ENCODE assay signal across 8 cellular contexts in the genomic region with DNA sequence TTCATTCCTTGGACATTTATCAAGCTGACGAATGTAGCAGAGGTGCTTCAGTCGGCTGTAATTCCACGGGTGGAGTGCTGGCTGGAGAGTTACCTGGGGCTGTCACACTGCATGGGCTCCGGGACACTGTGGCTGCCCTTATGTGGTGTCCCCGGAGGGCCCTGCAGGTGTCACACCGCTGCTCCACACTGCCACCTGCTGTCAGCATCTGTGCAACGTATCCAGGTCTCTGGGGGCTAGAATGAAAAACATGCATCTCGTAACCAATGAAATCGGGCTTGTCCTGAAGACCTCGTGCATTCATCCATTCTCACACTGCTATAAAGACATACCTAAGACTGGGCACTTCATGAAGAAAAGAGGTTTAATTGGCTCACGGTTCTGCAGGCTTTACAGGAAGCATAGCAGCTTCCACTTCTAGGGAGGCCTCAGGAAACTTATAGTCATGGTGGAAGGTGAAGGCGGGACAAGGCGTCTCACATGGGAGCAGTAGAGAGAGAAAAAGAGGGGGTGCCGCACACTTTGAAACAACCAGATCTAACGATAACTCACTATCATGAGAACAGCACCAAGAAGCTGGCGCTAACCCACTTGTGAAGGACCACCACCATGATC. TPM values are rescaled to one million over a fixed set of nuclear protein-coding genes. Genes with fewer than 3 reads are reported as not detected.
A peak's percentile ranks its signal among the peaks of the same experiment; 100 is the strongest.
DNase-seq lines count a peak whose midpoint lies in the region; ATAC-seq, FAIRE-seq and TF ChIP-seq lines count a peak whose summit lies in the region.

No MANE protein-coding gene starts in this region.

- H3K27ac ChIP-seq in CD8-positive, alpha-beta memory T cell (ENCODE audit: low read depth, low read length): no peak overlapping the region
- H3K27ac ChIP-seq in gastroesophageal sphincter (no peak overlapping the region), parathyroid adenoma (no peak overlapping the region), upper lobe of left lung (no peak overlapping the region)

- no peaks in the 10 kb centered on the region for H3K36me3 ChIP-seq in CD8-positive, alpha-beta memory T cell (ENCODE audit: insufficient read depth, low read length)
- H3K36me3 ChIP-seq in gastroesophageal sphincter: no peaks in the 10 kb centered on the region
- no peaks in the 10 kb centered on the region for H3K36me3 ChIP-seq in parathyroid adenoma (ENCODE audit: control insufficient read depth, insufficient read depth, low read length)
- no peaks in the 10 kb centered on the region for H3K36me3 ChIP-seq in upper lobe of left lung

- H3K79me2 ChIP-seq in parathyroid adenoma: no peaks in the 10 kb centered on the region

- no peak overlapping the region for H3K9ac ChIP-seq in parathyroid adenoma

- TF ChIP-seq CTCF in gastroesophageal sphincter (IDR thresholded peaks at IDR 0.05) (peak in 3 of 4 experiments; percentile 74 to 88 (median 79)), parathyroid adenoma (IDR thresholded peaks at IDR 0.05) (peak; percentile 56), upper lobe of left lung (IDR thresholded peaks at IDR 0.05) (peak; percentile 70 to 89 (median 84))

- H3K9me3 Mint-ChIP-seq in CD8-positive, alpha-beta memory T cell: peaks cover 0 to 1% (median 0%) of the 10 kb centered on the region in 5 donors

- no peak overlapping the region for H3K4me3 ChIP-seq in CD8-positive, alpha-beta memory T cell (ENCODE audit: low read length)
- H3K4me3 ChIP-seq in gastroesophageal sphincter (no peak overlapping the region), parathyroid adenoma (ENCODE audit: low read depth, low read length) (no peak overlapping the region), upper lobe of left lung (no peak overlapping the region)

- H3K36me3 Mint-ChIP-seq in CD8-positive, alpha-beta memory T cell: peaks cover 0 to 6% (median 0%) of the 10 kb centered on the region in 3 donors

- peaks cover 13 to 16% (median 13%) of the 10 kb centered on the region in 3 donors for H3K4me1 Mint-ChIP-seq in CD8-positive, alpha-beta memory T cell

- no peaks in the 10 kb centered on the region for H3K9me3 ChIP-seq in CD8-positive, alpha-beta memory T cell (ENCODE audit: low read length)
- H3K9me3 ChIP-seq in gastroesophageal sphincter: peaks cover 0 to 3% (median 0%) of the 10 kb centered on the region in 3 donors
- H3K9me3 ChIP-seq in parathyroid adenoma (ENCODE audit: control insufficient read depth, low read length): no peaks in the 10 kb centered on the region
- H3K9me3 ChIP-seq in upper lobe of left lung: no peaks in the 10 kb centered on the region

- CTCF ChIA-PET in CD8-positive, alpha-beta memory T cell (lab: Charles Lee): interaction anchor here (0.8 to 3.0 kb wide), 14 partner anchors 12 to 430 kb away, joined by 3 to 12 read pairs (median 4); no protein-coding TSS in a partner anchor

- TF ChIP-seq POLR2A in gastroesophageal sphincter (IDR thresholded peaks at IDR 0.05) (no peak), upper lobe of left lung (IDR thresholded peaks at IDR 0.05) (no peak)

- H3K4me3 Mint-ChIP-seq in CD8-positive, alpha-beta memory T cell: peak overlapping the region in 1 of 7 donors; percentile 1

- no peak overlapping the region for H3K4me2 ChIP-seq in parathyroid adenoma (ENCODE audit: low read length)

- no peaks in the 10 kb centered on the region for H3K27me3 ChIP-seq in CD8-positive, alpha-beta memory T cell (ENCODE audit: insufficient read depth, low read length, poor library complexity, severe bottlenecking)
- H3K27me3 ChIP-seq in gastroesophageal sphincter (peaks cover 64% of the 10 kb centered on the region), parathyroid adenoma (ENCODE audit: control insufficient read depth, insufficient read depth, low read length) (peaks cover 3% of the 10 kb centered on the region), upper lobe of left lung (no peaks in the 10 kb centered on the region)

- H2AFZ ChIP-seq in parathyroid adenoma: no peak overlapping the region

- peaks cover 2 to 8% of the 10 kb centered on the region in 2 donors for H3K27me3 Mint-ChIP-seq in CD8-positive, alpha-beta memory T cell

- peak overlapping the region in 4 of 8 donors; percentile 54 to 86 (median 72) for H3K27ac Mint-ChIP-seq in CD8-positive, alpha-beta memory T cell

- H3K4me1 ChIP-seq in CD8-positive, alpha-beta memory T cell (ENCODE audit: insufficient read depth, low read length): peaks cover 19% of the 10 kb centered on the region
- H3K4me1 ChIP-seq in gastroesophageal sphincter: peaks cover 0 to 5% (median 0%) of the 10 kb centered on the region in 3 donors
- H3K4me1 ChIP-seq in parathyroid adenoma: no peaks in the 10 kb centered on the region
- peaks cover 0 to 7% (median 2%) of the 10 kb centered on the region in 4 donors for H3K4me1 ChIP-seq in upper lobe of left lung

- no peak for TF ChIP-seq EP300 in gastroesophageal sphincter (IDR thresholded peaks at IDR 0.05)
- TF ChIP-seq EP300 in upper lobe of left lung (IDR thresholded peaks at IDR 0.05): no peak

- WGBS in gastroesophageal sphincter (ENCODE audit: low coverage in 1 of 2), 2 donors: 43 to 46% methylated on average over 9 to 11 of the region's 16 CpGs
- 31 to 49% methylated on average over 10 to 16 of the region's 16 CpGs for WGBS in upper lobe of left lung, 2 donors

- no peak for FAIRE-seq in RCC 7860 (lab: Jason Lieb, UNC)

- peak; percentile 52 for ATAC-seq in HG02623 (IDR thresholded peaks at IDR 0.05; ENCODE audit: unreplicated experiment)
- peak; percentile 69 for ATAC-seq in gastroesophageal sphincter
- peak; percentile 81 to 87 for ATAC-seq in upper lobe of left lung (ENCODE audit: low FRiP score in 2 of 2)
- no peak for ATAC-seq in GM18498 (IDR thresholded peaks at IDR 0.05; ENCODE audit: unreplicated experiment)

- DNase-seq in CD8-positive, alpha-beta memory T cell: peak; percentile 69 to 86 (median 77)
- DNase-seq in RCC 7860 (ENCODE audit: low spot score): peak; percentile 48
- peak; percentile 74 to 76 for DNase-seq in activated T-helper 1 cell treated with anti-CD3 and anti-CD28 coated beads, Interleukin-2, amount 50 U/mL, for 16 hours (ENCODE audit: low read depth in 1 of 2, low spot score in 1 of 2)
- peak in 1 of 2 donors; percentile 83 for DNase-seq in upper lobe of left lung

- POLR2A ChIA-PET in CD8-positive, alpha-beta memory T cell (lab: Charles Lee): no interaction called here

RNA-seq across cellular contexts. Expression of a gene that starts 46.7 kb away (rescaled TPM):
- under 1 TPM; 0.31 to 0.35 TPM for total RNA-seq in CD8-positive, alpha-beta memory T cell
- 0.38 TPM for polyA plus RNA-seq in CD8-positive, alpha-beta memory T cell
- total RNA-seq in gastroesophageal sphincter: 10 to 100 TPM in 2 of 4 donors, 1 to 10 TPM in 2; 5.1 to 14.8 (median 10.4) TPM
- 10 to 100 TPM in 1 of 6 donors, 1 to 10 TPM in 4, under 1 TPM in 1; 0.78 to 10.5 (median 3.3) TPM for total RNA-seq in upper lobe of left lung

RNA-seq across cellular contexts. Expression of a gene that starts 54.6 kb away (rescaled TPM):
- 10 to 100 TPM; 55.7 to 66.8 TPM for total RNA-seq in CD8-positive, alpha-beta memory T cell
- 7.0 TPM for polyA plus RNA-seq in CD8-positive, alpha-beta memory T cell
- total RNA-seq in gastroesophageal sphincter (1 to 10 TPM; 1.5 to 8.6 (median 5.3) TPM), upper lobe of left lung (10 to 100 TPM; 36.4 to 75.6 (median 49.9) TPM)
